In the genomic region with DNA sequence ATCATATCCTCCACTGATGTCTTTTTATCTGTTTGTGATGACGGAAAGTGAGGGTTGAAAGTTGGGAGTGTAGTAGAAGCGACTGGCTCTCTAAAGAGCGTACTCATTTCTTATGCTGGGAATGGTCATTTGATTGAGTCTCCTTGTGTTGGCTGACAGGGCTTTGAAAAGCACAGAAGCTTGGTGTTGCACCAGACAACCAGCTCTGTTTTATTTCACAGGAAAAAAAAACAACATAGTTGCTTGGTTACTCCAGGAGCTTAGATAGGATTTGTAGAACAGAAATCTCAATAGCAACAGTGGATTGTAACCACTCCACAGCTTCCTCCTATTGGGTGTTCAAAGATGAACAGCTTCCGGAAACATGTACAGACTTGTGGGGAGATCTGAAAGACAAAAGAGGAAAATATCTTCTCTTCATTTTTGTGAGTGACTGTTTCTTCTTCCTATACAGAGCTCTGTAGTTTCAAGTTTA, we compare ENCODE assay signal across 8 cellular contexts. TPM values are rescaled to one million over a fixed set of nuclear protein-coding genes. Genes with fewer than 3 reads are reported as not detected.
A peak's percentile ranks its signal among the peaks of the same experiment; 100 is the strongest.
DNase-seq lines count a peak whose midpoint lies in the region; ATAC-seq and TF ChIP-seq lines count a peak whose summit lies in the region.

No MANE protein-coding gene starts in this region.

- TF ChIP-seq EP300 in ovary (IDR thresholded peaks at IDR 0.05): no peak

- no peak for TF ChIP-seq POLR2A in ovary (IDR thresholded peaks at IDR 0.05)

- no peaks in the 10 kb centered on the region for H3K9me3 Mint-ChIP-seq in T-helper 2 cell treated with Interferon-gamma antibody and Interleukin-4, amounts not matched to agents 5 μg/mL and 100 μg/mL, for 36 hours

- H3K27ac Mint-ChIP-seq in T-helper 2 cell treated with Interferon-gamma antibody and Interleukin-4, amounts not matched to agents 5 μg/mL and 100 μg/mL, for 36 hours: peak overlapping the region; percentile 98

- TF ChIP-seq CTCF in fibroblast of lung (conservative IDR thresholded peaks at IDR 0.05 in 1 of 2, IDR thresholded peaks at IDR 0.05 in 1 of 2; ENCODE audit: low read depth in 1 of 2, low read length in 2 of 2): no peak
- TF ChIP-seq CTCF in ovary (IDR thresholded peaks at IDR 0.05): no peak

- no peaks in the 10 kb centered on the region for H3K27me3 ChIP-seq in fibroblast of lung (ENCODE audit: control insufficient read depth, insufficient read depth, low read length)
- H3K27me3 ChIP-seq in ovary: no peaks in the 10 kb centered on the region

- H3K27me3 Mint-ChIP-seq in T-helper 2 cell treated with Interferon-gamma antibody and Interleukin-4, amounts not matched to agents 5 μg/mL and 100 μg/mL, for 36 hours (ENCODE audit: low read depth): no peaks in the 10 kb centered on the region

- no peak overlapping the region for H3K9ac ChIP-seq in fibroblast of lung (ENCODE audit: insufficient read depth, low read length)

- WGBS in ovary, 3 donors: 18 to 36% (median 19%) methylated on average over 4 of the region's 4 CpGs

- H3K4me1 ChIP-seq in fibroblast of lung (ENCODE audit: control insufficient read depth, extremely low read depth, insufficient read depth, low read length) (no peaks in the 10 kb centered on the region), ovary (ENCODE audit: insufficient read depth) (peaks cover 18% of the 10 kb centered on the region)

- H3K4me3 ChIP-seq in fibroblast of lung (replicated peaks in 1 of 4; ENCODE audit: control extremely low read depth in 1 of 4, insufficient read depth in 1 of 4, low read depth in 3 of 4, low read length in 4 of 4) (peak overlapping the region; percentile 81 to 92 (median 86)), ovary (peak overlapping the region; percentile 96)

- H3K79me2 ChIP-seq in fibroblast of lung (ENCODE audit: control insufficient read depth, insufficient read depth, low read length): peaks cover 76% of the 10 kb centered on the region

- peaks cover 2% of the 10 kb centered on the region for H4K20me1 ChIP-seq in fibroblast of lung (ENCODE audit: control insufficient read depth, extremely low read depth, insufficient read depth, low read length)

- H3K9me3 ChIP-seq in fibroblast of lung (ENCODE audit: control insufficient read depth, insufficient read depth, low read depth, low read length): no peaks in the 10 kb centered on the region
- no peaks in the 10 kb centered on the region for H3K9me3 ChIP-seq in ovary

- intact Hi-C loops in Right ventricle myocardium superior (cut with DNase I) (no loop called here), left cardiac atrium (cut with DNase I) (no loop called here), ovary (cut with DNase I) (no loop called here)

- H2AFZ ChIP-seq in fibroblast of lung (ENCODE audit: low read length): no peak overlapping the region

- H3K27ac ChIP-seq in fibroblast of lung (ENCODE audit: insufficient read depth, low read length) (peak overlapping the region; percentile 97), ovary (no peak overlapping the region)

- H3K36me3 Mint-ChIP-seq in T-helper 2 cell treated with Interferon-gamma antibody and Interleukin-4, amounts not matched to agents 5 μg/mL and 100 μg/mL, for 36 hours (ENCODE audit: low read depth): peaks cover 74% of the 10 kb centered on the region

- DNase-seq in Right ventricle myocardium superior (no peak), left cardiac atrium (no peak), fibroblast of lung (ENCODE audit: low read depth in 2 of 2) (peak; percentile 54 to 75), ovary (no peak), NCI-H1417 treated with DMSO at 0.1 percent for 48 hours (lab: John Stamatoyannopoulos, UW) (no peak)
- peak; percentile 14 for DNase-seq in T-helper 2 cell treated with Interferon-gamma antibody and Interleukin-4, amounts not matched to agents 5 μg/mL and 100 μg/mL, for 36 hours (ENCODE audit: low spot score)

- H3K4me2 ChIP-seq in fibroblast of lung (ENCODE audit: extremely low read depth, insufficient read depth, low read length): peak overlapping the region; percentile 97

- H3K36me3 ChIP-seq in fibroblast of lung (ENCODE audit: control insufficient read depth, insufficient read depth, low read length): peaks cover 7% of the 10 kb centered on the region
- H3K36me3 ChIP-seq in ovary: no peaks in the 10 kb centered on the region

- ATAC-seq in Right ventricle myocardium superior (ENCODE audit: poor library complexity) (peak; percentile 15), left cardiac atrium (no peak), HG03196 (IDR thresholded peaks at IDR 0.05; ENCODE audit: unreplicated experiment) (no peak), GM19452 (IDR thresholded peaks at IDR 0.05; ENCODE audit: unreplicated experiment) (no peak)

- peak overlapping the region; percentile 99 for H3K4me3 Mint-ChIP-seq in T-helper 2 cell treated with Interferon-gamma antibody and Interleukin-4, amounts not matched to agents 5 μg/mL and 100 μg/mL, for 36 hours

- H3K4me1 Mint-ChIP-seq in T-helper 2 cell treated with Interferon-gamma antibody and Interleukin-4, amounts not matched to agents 5 μg/mL and 100 μg/mL, for 36 hours (ENCODE audit: low read depth): peaks cover 40% of the 10 kb centered on the region

RNA-seq across cellular contexts. Expression of a gene that starts 2.7 kb away (rescaled TPM):
- total RNA-seq in Right ventricle myocardium superior (28.7 TPM), left cardiac atrium (10 to 100 TPM; 31.2 to 35.2 TPM), fibroblast of lung (14.1 and 27.6 TPM in 2 replicates), ovary (10 to 100 TPM; 36.5 to 89.6 (median 71.9) TPM)
- polyA plus RNA-seq in fibroblast of lung (13.2 and 25.4 TPM in 2 replicates), ovary (10 to 100 TPM; 28.9 to 35.4 TPM)
- polyA plus RNA-seq in fibroblast of lung (2012): 27.0 and 53.1 TPM in 2 replicates
- 33.9 and 70.3 TPM in 2 replicates for polyA minus RNA-seq in fibroblast of lung (ENCODE audit: low replicate concordance)

RNA-seq across cellular contexts. Expression of a gene that starts 19.4 kb away (rescaled TPM):
- total RNA-seq in Right ventricle myocardium superior: 73.4 TPM
- 10 to 100 TPM; 63.6 to 76.7 TPM for total RNA-seq in left cardiac atrium
- 91.2 and 105 TPM in 2 replicates for total RNA-seq in fibroblast of lung
- polyA plus RNA-seq in fibroblast of lung: 161 and 193 TPM in 2 replicates
- polyA plus RNA-seq in fibroblast of lung (2012): 140 and 156 TPM in 2 replicates
- polyA minus RNA-seq in fibroblast of lung (ENCODE audit: low replicate concordance): 80.4 and 108 TPM in 2 replicates
- total RNA-seq in ovary: 100 to 1,000 TPM in 5 of 7 donors, 10 to 100 TPM in 2; 64.0 to 142 (median 121) TPM
- polyA plus RNA-seq in ovary: 100 to 1,000 TPM; 117 to 177 TPM

RNA-seq across cellular contexts. Expression of a gene that starts 26.1 kb away (rescaled TPM):
- 25.8 TPM for total RNA-seq in Right ventricle myocardium superior
- 10 to 100 TPM; 28.3 to 28.6 TPM for total RNA-seq in left cardiac atrium
- 41.6 and 42.4 TPM in 2 replicates for total RNA-seq in fibroblast of lung
- 16.9 and 22.5 TPM in 2 replicates for polyA plus RNA-seq in fibroblast of lung
- 32.1 and 32.6 TPM in 2 replicates for polyA plus RNA-seq in fibroblast of lung (2012)
- polyA minus RNA-seq in fibroblast of lung (ENCODE audit: low replicate concordance): 14.5 and 18.1 TPM in 2 replicates
- 10 to 100 TPM; 27.7 to 53.1 (median 49.1) TPM for total RNA-seq in ovary
- polyA plus RNA-seq in ovary: 10 to 100 TPM; 15.7 to 55.0 TPM

RNA-seq across cellular contexts. Expression of a gene that starts 26.3 kb away (rescaled TPM):
- total RNA-seq in Right ventricle myocardium superior (0.24 TPM), left cardiac atrium (under 1 TPM; 0.18 to 0.39 TPM), fibroblast of lung (0.26 and 0.33 TPM in 2 replicates), ovary (under 1 TPM; 0.33 to 0.60 (median 0.46) TPM)
- polyA plus RNA-seq in fibroblast of lung (0.11 and 0.15 TPM in 2 replicates), ovary (under 1 TPM; 0.13 to 0.20 TPM)
- polyA plus RNA-seq in fibroblast of lung (2012): 0.21 and 0.24 TPM in 2 replicates
- 0.43 TPM in 1 of 2 replicates, not detected in the other for polyA minus RNA-seq in fibroblast of lung (ENCODE audit: low replicate concordance)

RNA-seq across cellular contexts. Expression of a gene that starts 50.7 kb away (rescaled TPM):
- total RNA-seq in Right ventricle myocardium superior (59.3 TPM), left cardiac atrium (10 to 100 TPM; 51.0 to 71.9 TPM), fibroblast of lung (26.6 and 55.0 TPM in 2 replicates), ovary (100 to 1,000 TPM in 5 of 7 donors, 10 to 100 TPM in 2; 52.6 to 188 (median 106) TPM)
- polyA plus RNA-seq in fibroblast of lung (8.6 and 17.1 TPM in 2 replicates), ovary (100 to 1,000 TPM; 177 to 222 TPM)
- polyA plus RNA-seq in fibroblast of lung (2012): 9.1 and 19.1 TPM in 2 replicates
- polyA minus RNA-seq in fibroblast of lung (ENCODE audit: low replicate concordance): 1.3 and 18.1 TPM in 2 replicates

Comparison
In these comparisons a context has a peak if more than half of its experiments do, and no peak if none do; other contexts are left out.
1. DNase-seq: peak in T-helper 2 cell treated with Interferon-gamma antibody and Interleukin-4, amounts not matched to agents 5 μg/mL and 100 μg/mL, for 36 hours (single experiment) and fibroblast of lung (2 of 2); none in Right ventricle myocardium superior (single experiment), left cardiac atrium (single experiment), ovary (0 of 5) and NCI-H1417 treated with DMSO at 0.1 percent for 48 hours (single experiment).